8 cellular contexts compared by ENCODE assay signal in the genomic region with DNA sequence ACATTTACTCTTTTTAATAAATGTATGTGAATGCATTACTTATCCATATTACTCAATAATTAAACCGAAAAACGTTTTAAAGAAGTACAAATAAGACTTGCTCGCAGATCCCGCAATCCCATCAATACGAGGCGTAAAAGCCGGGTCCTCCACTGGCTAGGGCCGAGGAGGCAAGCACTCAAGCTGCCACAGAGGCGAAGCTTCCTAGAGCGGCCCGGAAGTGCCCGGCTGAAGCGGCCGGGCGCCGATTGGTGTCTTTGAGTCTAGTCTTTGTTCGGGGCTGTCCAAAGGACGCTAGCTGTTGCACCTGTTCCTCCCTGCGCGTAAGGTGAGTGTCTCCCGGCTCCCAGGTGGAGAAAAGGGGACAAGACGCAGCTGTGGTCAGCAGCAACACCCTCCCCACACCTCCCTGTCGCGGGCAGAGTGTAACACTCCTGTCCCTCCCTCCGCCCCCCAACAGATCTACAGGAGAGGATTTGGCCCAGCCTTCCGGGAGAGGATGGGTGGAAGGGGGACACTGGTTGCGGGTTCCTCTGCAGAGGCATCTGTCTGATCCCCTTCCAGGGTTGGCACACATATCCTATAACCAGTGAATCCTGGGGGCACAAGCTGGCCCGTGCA. TPM values are rescaled to one million over a fixed set of nuclear protein-coding genes. Genes with fewer than 3 reads are reported as not detected.
DNase-seq lines count a peak whose midpoint lies in the region; ATAC-seq, FAIRE-seq and TF ChIP-seq lines count a peak whose summit lies in the region.

ZSCAN16 (plus strand) TSS at position 260 of the 621 bp plus-strand sequence. CDS start 835 bp downstream, outside the sequence.

- H3K9me1 ChIP-seq in endothelial cell of umbilical vein (replicated peaks; ENCODE audit: control insufficient read depth, extremely low read depth, insufficient read depth, low read length) = no peaks in the 10 kb centered on the region

- peak; percentile 88 for DNase-seq in COLO668 (lab: John Stamatoyannopoulos, UW; ENCODE audit: unreplicated experiment)
- DNase-seq in HT1080 (ENCODE audit: low read depth) = peak; percentile 61
- DNase-seq in NOMO-1 treated with DMSO at 0.1 percent for 48 hours (lab: John Stamatoyannopoulos, UW; ENCODE audit: unreplicated experiment) = peak; percentile 74
- DNase-seq in activated T-cell treated with anti-CD3 and anti-CD28 coated beads for 4 hours = peak; percentile 51
- peak; percentile 84 for DNase-seq in endothelial cell of umbilical vein (ENCODE audit: low read depth, low spot score)
- peak; percentile 53 to 78 for DNase-seq in mesothelial cell of epicardium (ENCODE audit: low spot score in 2 of 2, unreplicated experiment in 2 of 2)
- peak; percentile 48 to 54 for DNase-seq in stimulated activated CD8-positive, alpha-beta memory T cell treated with anti-CD3 and anti-CD28 coated beads, Interleukin-2, amount 100 ng/mL, for 1 hour (ENCODE audit: low read depth in 2 of 2)

- no peaks in the 10 kb centered on the region for H3K27me3 ChIP-seq in endothelial cell of umbilical vein (ENCODE audit: control insufficient read depth in 2 of 2, insufficient read depth in 2 of 2, low read length in 2 of 2)

- TSS peak; percentile 60 for BruUV-seq in endothelial cell of umbilical vein (replicated peaks; lab: Mats Ljungman, UMichigan)

- peaks cover 11% of the 10 kb centered on the region for H3K4me1 ChIP-seq in endothelial cell of umbilical vein (ENCODE audit: control insufficient read depth, extremely low read depth, insufficient read depth, low read length)

- peaks cover 19% of the 10 kb centered on the region for H3K4me1 Mint-ChIP-seq in mesothelial cell of epicardium

- ATAC-seq in GM21360 (IDR thresholded peaks at IDR 0.05; ENCODE audit: unreplicated experiment) = peak; percentile 85

- intact Hi-C loops in endothelial cell of umbilical vein (cut with micrococcal nuclease) = loop anchor here (1.0 kb wide), 4 partner anchors 17 to 275 kb away; partner anchors contain the start of genes ZKSCAN8, ZSCAN12 and ZSCAN26

- H4K20me1 ChIP-seq in endothelial cell of umbilical vein (replicated peaks; ENCODE audit: control insufficient read depth, extremely low read depth, insufficient read depth, low read length) = no peaks in the 10 kb centered on the region

- peaks cover 28% of the 10 kb centered on the region for H3K79me2 ChIP-seq in endothelial cell of umbilical vein (ENCODE audit: control insufficient read depth, insufficient read depth, low read length)

- peak within 1 kb of the TSS; percentile 44 for H3K9ac ChIP-seq in endothelial cell of umbilical vein (replicated peaks; ENCODE audit: extremely low read depth, insufficient read depth, low read length)

- no peaks in the 10 kb centered on the region for H3K9me3 Mint-ChIP-seq in mesothelial cell of epicardium

- FAIRE-seq in endothelial cell of umbilical vein (lab: Jason Lieb, UNC) = peak; percentile 83

- H3K36me3 ChIP-seq in endothelial cell of umbilical vein (ENCODE audit: control insufficient read depth in 2 of 2, extremely low read depth in 1 of 2, insufficient read depth in 2 of 2, low read length in 2 of 2) = peaks cover 6 to 12% of the 10 kb centered on the region in 2 experiments

- peak; percentile 92 for TF ChIP-seq POLR2A in endothelial cell of umbilical vein (IDR thresholded peaks at IDR 0.05; ENCODE audit: low read depth, low read length)

- no peaks in the 10 kb centered on the region for H3K27me3 Mint-ChIP-seq in mesothelial cell of epicardium (ENCODE audit: low read depth)

- dilution Hi-C loops in endothelial cell of umbilical vein (cut with MboI; ENCODE audit: extremely low pct_ligation_motif_present, low sequenced_read_pairs) = no loop called here

- peak within 1 kb of the TSS; percentile 88 for H2AFZ ChIP-seq in endothelial cell of umbilical vein (ENCODE audit: low read depth, low read length)

- POLR2A ChIA-PET in endothelial cell of umbilical vein (lab: Charles Lee) = interaction anchor here (1.5 kb wide), 1 partner anchor 17 kb away, joined by 9 read pairs; the partner anchor contains the start of gene ZKSCAN8

- H3K9me3 ChIP-seq in endothelial cell of umbilical vein (replicated peaks; ENCODE audit: control insufficient read depth, insufficient read depth, low read length) = no peaks in the 10 kb centered on the region

- peak within 1 kb of the TSS; percentile 46 for H3K27ac ChIP-seq in endothelial cell of umbilical vein (ENCODE audit: insufficient read depth, low read depth, low read length)

- no peak for TF ChIP-seq CTCF in endothelial cell of umbilical vein (IDR thresholded peaks at IDR 0.05; ENCODE audit: extremely low read depth in 1 of 2, insufficient read depth in 1 of 2, low read depth in 1 of 2, low read length in 2 of 2)
- TF ChIP-seq CTCF in mesothelial cell of epicardium (IDR thresholded peaks at IDR 0.05; ENCODE audit: unreplicated experiment) = no peak

- H3K4me3 ChIP-seq in endothelial cell of umbilical vein (replicated peaks in 1 of 3; ENCODE audit: insufficient read depth in 1 of 3, low read depth in 1 of 3, low read length in 3 of 3) = peak within 1 kb of the TSS; percentile 58 to 91 (median 77)

- peak within 1 kb of the TSS; percentile 98 for H3K4me3 Mint-ChIP-seq in mesothelial cell of epicardium

- H3K36me3 Mint-ChIP-seq in mesothelial cell of epicardium = peaks cover 25% of the 10 kb centered on the region

- CTCF ChIA-PET in endothelial cell of umbilical vein (lab: Charles Lee) = interaction anchor here (1.0 to 2.3 kb wide), 5 partner anchors 12 to 259 kb away, joined by 5 to 12 read pairs (median 7); partner anchors contain the start of gene ZKSCAN8

- peak within 1 kb of the TSS; percentile 87 for H3K4me2 ChIP-seq in endothelial cell of umbilical vein (ENCODE audit: insufficient read depth, low read length)

- H3K27ac Mint-ChIP-seq in mesothelial cell of epicardium = peak within 1 kb of the TSS; percentile 93

TF ChIP-seq in endothelial cell of umbilical vein, 7 proteins besides CTCF, POLR2A, EP300 and RAD21:
- TF ChIP-seq EZH2 (IDR thresholded peaks at IDR 0.05; ENCODE audit: borderline replicate concordance, low read depth, low read length, severe bottlenecking) = no peak
- TF ChIP-seq POLR2AphosphoS5 (IDR thresholded peaks at IDR 0.05; ENCODE audit: insufficient read depth, low read depth, low read length) = peak; percentile 86
- TF ChIP-seq JUN (IDR thresholded peaks at IDR 0.05; ENCODE audit: borderline replicate concordance, insufficient read depth, insufficient read length, low read depth) = no peak

RNA-seq across cellular contexts. Expression of gene ZSCAN16, which starts in this region (rescaled TPM):
- total RNA-seq in HT1080 (2014; rRNA removed; shearing (Covaris generic)) = 1.6 and 3.2 TPM in 2 replicates
- polyA plus RNA-seq in HT1080 (2015; cell fraction: cytosol; rRNA removed) = 0.18 and 0.47 TPM in 2 replicates
- 0.69 and 2.1 TPM in 2 replicates for polyA plus RNA-seq in HT1080 (2015; cell fraction: nucleus; rRNA removed)
- total RNA-seq in endothelial cell of umbilical vein = 7.7 and 8.9 TPM in 2 replicates
- polyA plus RNA-seq in endothelial cell of umbilical vein = 3.7 and 4.9 TPM in 2 replicates
- polyA plus RNA-seq in endothelial cell of umbilical vein (2011; cell fraction: cytosol; rRNA removed) = 7.9 and 8.2 TPM in 2 replicates
- polyA plus RNA-seq in endothelial cell of umbilical vein (2011; cell fraction: nucleus; rRNA removed) = 11.0 and 12.2 TPM in 2 replicates
- polyA plus RNA-seq in endothelial cell of umbilical vein (2012) = 5.9 and 7.4 TPM in 2 replicates
- 7.0 and 7.9 TPM in 2 replicates for polyA minus RNA-seq in endothelial cell of umbilical vein
- polyA minus RNA-seq in endothelial cell of umbilical vein (2011; cell fraction: cytosol; rRNA and poly(A)+ RNA removed) = 2.3 TPM
- 6.3 and 8.3 TPM in 2 replicates for polyA minus RNA-seq in endothelial cell of umbilical vein (2011; cell fraction: nucleus; rRNA and poly(A)+ RNA removed)
- total RNA-seq in mesothelial cell of epicardium = 9.1 to 11.7 TPM (median 11.3 TPM) in 3 replicates

Comparison
In these comparisons a context has a peak if more than half of its experiments do, and no peak if none do; other contexts are left out.
1. Peak in every context shown above with its lines: DNase-seq, ATAC-seq, H3K4me3 ChIP-seq and H3K27ac ChIP-seq.